ENCODE assay signal across 2 cellular contexts in genomic region chr10:69336952-69337311, GRCh38.
TF ChIP-seq lines count a peak whose summit lies in the region.

No MANE protein-coding gene starts in this region.

TF ChIP-seq in A549, 52 proteins besides CTCF, POLR2A, EP300 and RAD21:
- TF ChIP-seq, protein P1, sequence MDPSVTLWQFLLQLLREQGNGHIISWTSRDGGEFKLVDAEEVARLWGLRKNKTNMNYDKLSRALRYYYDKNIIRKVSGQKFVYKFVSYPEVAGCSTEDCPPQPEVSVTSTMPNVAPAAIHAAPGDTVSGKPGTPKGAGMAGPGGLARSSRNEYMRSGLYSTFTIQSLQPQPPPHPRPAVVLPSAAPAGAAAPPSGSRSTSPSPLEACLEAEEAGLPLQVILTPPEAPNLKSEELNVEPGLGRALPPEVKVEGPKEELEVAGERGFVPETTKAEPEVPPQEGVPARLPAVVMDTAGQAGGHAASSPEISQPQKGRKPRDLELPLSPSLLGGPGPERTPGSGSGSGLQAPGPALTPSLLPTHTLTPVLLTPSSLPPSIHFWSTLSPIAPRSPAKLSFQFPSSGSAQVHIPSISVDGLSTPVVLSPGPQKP (IDR thresholded peaks at IDR 0.05; ENCODE audit: low read depth, low read length), result no peak
- TF ChIP-seq, protein P2, sequence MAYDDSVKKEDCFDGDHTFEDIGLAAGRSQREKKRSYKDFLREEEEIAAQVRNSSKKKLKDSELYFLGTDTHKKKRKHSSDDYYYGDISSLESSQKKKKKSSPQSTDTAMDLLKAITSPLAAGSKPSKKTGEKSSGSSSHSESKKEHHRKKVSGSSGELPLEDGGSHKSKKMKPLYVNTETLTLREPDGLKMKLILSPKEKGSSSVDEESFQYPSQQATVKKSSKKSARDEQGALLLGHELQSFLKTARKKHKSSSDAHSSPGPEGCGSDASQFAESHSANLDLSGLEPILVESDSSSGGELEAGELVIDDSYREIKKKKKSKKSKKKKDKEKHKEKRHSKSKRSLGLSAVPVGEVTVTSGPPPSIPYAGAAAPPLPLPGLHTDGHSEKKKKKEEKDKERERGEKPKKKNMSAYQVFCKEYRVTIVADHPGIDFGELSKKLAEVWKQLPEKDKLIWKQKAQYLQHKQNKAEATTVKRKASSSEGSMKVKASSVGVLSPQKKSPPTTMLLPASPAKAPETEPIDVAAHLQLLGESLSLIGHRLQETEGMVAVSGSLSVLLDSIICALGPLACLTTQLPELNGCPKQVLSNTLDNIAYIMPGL (CRISPR knock-in tag; IDR thresholded peaks at IDR 0.05; ENCODE audit: borderline replicate concordance), result no peak
- TF ChIP-seq POLR2AphosphoS2 (conservative IDR thresholded peaks at IDR 0.05; ENCODE audit: low read length), result no peak
- no peak for TF ChIP-seq MAFK (IDR thresholded peaks at IDR 0.05; ENCODE audit: partially characterized antibody)
- no peak for TF ChIP-seq MAX (IDR thresholded peaks at IDR 0.05)
- TF ChIP-seq PHF8 (IDR thresholded peaks at IDR 0.05; ENCODE audit: borderline replicate concordance, low read depth), result no peak
- no peak for TF ChIP-seq MAZ (IDR thresholded peaks at IDR 0.05; ENCODE audit: borderline replicate concordance, low read depth, low read length)
- TF ChIP-seq CBX8 (IDR thresholded peaks at IDR 0.05), result no peak
- TF ChIP-seq EHMT2 (IDR thresholded peaks at IDR 0.05; ENCODE audit: low read depth), result no peak
- TF ChIP-seq PBX3 (IDR thresholded peaks at IDR 0.05), result no peak

TF ChIP-seq in IMR-90, 13 proteins besides CTCF, POLR2A, EP300 and RAD21:
- TF ChIP-seq CHD1 (IDR thresholded peaks at IDR 0.05; ENCODE audit: low read depth, low read length) (no peak), MAZ (IDR thresholded peaks at IDR 0.05; ENCODE audit: borderline replicate concordance, low read depth, low read length) (no peak), MAFK (IDR thresholded peaks at IDR 0.05; ENCODE audit: low read depth, low read length) (no peak), NFE2L2 (IDR thresholded peaks at IDR 0.05; ENCODE audit: low read depth, low read length) (no peak), SMC3 (IDR thresholded peaks at IDR 0.05; ENCODE audit: low read depth, low read length) (no peak), MXI1 (IDR thresholded peaks at IDR 0.05; ENCODE audit: borderline replicate concordance, low read depth, low read length) (no peak), FOS (IDR thresholded peaks at IDR 0.05; ENCODE audit: low read depth, low read length) (no peak), BHLHE40 (IDR thresholded peaks at IDR 0.05; ENCODE audit: low read depth, low read length) (no peak), RCOR1 (IDR thresholded peaks at IDR 0.05; ENCODE audit: insufficient replicate concordance, low read length) (no peak)
- TF ChIP-seq, protein P3, sequence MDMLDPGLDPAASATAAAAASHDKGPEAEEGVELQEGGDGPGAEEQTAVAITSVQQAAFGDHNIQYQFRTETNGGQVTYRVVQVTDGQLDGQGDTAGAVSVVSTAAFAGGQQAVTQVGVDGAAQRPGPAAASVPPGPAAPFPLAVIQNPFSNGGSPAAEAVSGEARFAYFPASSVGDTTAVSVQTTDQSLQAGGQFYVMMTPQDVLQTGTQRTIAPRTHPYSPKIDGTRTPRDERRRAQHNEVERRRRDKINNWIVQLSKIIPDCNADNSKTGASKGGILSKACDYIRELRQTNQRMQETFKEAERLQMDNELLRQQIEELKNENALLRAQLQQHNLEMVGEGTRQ (IDR thresholded peaks at IDR 0.05; ENCODE audit: low read depth, low read length), result no peak
